Comparison of ENCODE assay signal across 8 cellular contexts in genomic region chr1:109426278-109427170, GRCh38. TPM values are rescaled to one million over a fixed set of nuclear protein-coding genes. Genes with fewer than 3 reads are reported as not detected.
DNase-seq lines count a peak whose midpoint lies in the region; ATAC-seq and TF ChIP-seq lines count a peak whose summit lies in the region.

TSS of gene PSMA5 (minus strand) at chr1:109426448. CDS start at chr1:109426330, 118 bp downstream.

- 0 out of 2 replicates have a peak within 1 kb of the TSS, but pooled peaks have one; percentile 21 for H2AFZ ChIP-seq in GM23338

- H4K20me1 ChIP-seq in DOHH2 (ENCODE audit: control insufficient read depth, insufficient read depth, low read depth, low read length) (peaks cover 3% of the 10 kb centered on the region; the same call in 1 of the 2 replicates), GM23338 (replicated peaks; ENCODE audit: insufficient read depth) (peaks cover 14% of the 10 kb centered on the region)

- peak within 1 kb of the TSS; percentile 95 for H3K4me3 Mint-ChIP-seq in GM23338
- H3K4me3 Mint-ChIP-seq in naive B cell: peak within 1 kb of the TSS; percentile 91 to 100 (median 98)
- peak within 1 kb of the TSS; percentile 89 for H3K4me3 Mint-ChIP-seq in stimulated activated memory B cell treated with anti-CD40 and anti-IgM and Interleukin-4, amounts not matched to agents 10 μg/mL and 1 μg/mL and 100 μg/mL, for 72 hours

- no peaks in the 10 kb centered on the region for H3K9me3 ChIP-seq in DOHH2 (ENCODE audit: control insufficient read depth, insufficient read depth, low read length)

- ATAC-seq in GM23338 (peak; percentile 97), naive B cell (ENCODE audit: low read depth in 2 of 2) (peak; percentile 93)
- ATAC-seq in stimulated activated memory B cell treated with anti-CD40 and anti-IgM and Interleukin-4, amounts not matched to agents 10 μg/mL and 1 μg/mL and 100 μg/mL, for 72 hours: peak; percentile 99

- TF ChIP-seq CTCF in DOHH2 (IDR thresholded peaks at IDR 0.05; ENCODE audit: low read depth, low read length, poor library complexity, severe bottlenecking) (no peak), GM23338 (conservative IDR thresholded peaks at IDR 0.05; ENCODE audit: low read depth in 2 of 2) (no peak)

- peaks cover under 1% of the 10 kb centered on the region; the same call in 1 of the 3 replicates for H3K36me3 Mint-ChIP-seq in GM23338 (ENCODE audit: low read depth)
- H3K36me3 Mint-ChIP-seq in naive B cell: no peaks in the 10 kb centered on the region
- H3K36me3 Mint-ChIP-seq in stimulated activated memory B cell treated with anti-CD40 and anti-IgM and Interleukin-4, amounts not matched to agents 10 μg/mL and 1 μg/mL and 100 μg/mL, for 72 hours: peaks cover 15% of the 10 kb centered on the region

- H3K4me1 Mint-ChIP-seq in GM23338 (peaks cover 17% of the 10 kb centered on the region; the same call in 2 of the 3 replicates), naive B cell (peaks cover 30 to 41% (median 33%) of the 10 kb centered on the region in 3 donors)
- peaks cover 34% of the 10 kb centered on the region for H3K4me1 Mint-ChIP-seq in stimulated activated memory B cell treated with anti-CD40 and anti-IgM and Interleukin-4, amounts not matched to agents 10 μg/mL and 1 μg/mL and 100 μg/mL, for 72 hours

- H3K27me3 Mint-ChIP-seq in GM23338 (ENCODE audit: insufficient read depth, low read depth, poor library complexity): no peaks in the 10 kb centered on the region
- H3K27me3 Mint-ChIP-seq in naive B cell: peaks cover 0 to 3% (median 0%) of the 10 kb centered on the region in 3 donors
- no peaks in the 10 kb centered on the region for H3K27me3 Mint-ChIP-seq in stimulated activated memory B cell treated with anti-CD40 and anti-IgM and Interleukin-4, amounts not matched to agents 10 μg/mL and 1 μg/mL and 100 μg/mL, for 72 hours

- H3K27ac Mint-ChIP-seq in GM23338 (peak within 1 kb of the TSS; percentile 99), naive B cell (peak within 1 kb of the TSS; percentile 92 to 98 (median 97))
- H3K27ac Mint-ChIP-seq in stimulated activated memory B cell treated with anti-CD40 and anti-IgM and Interleukin-4, amounts not matched to agents 10 μg/mL and 1 μg/mL and 100 μg/mL, for 72 hours: peak within 1 kb of the TSS; percentile 91

- H3K9me2 ChIP-seq in DOHH2 (replicated peaks; ENCODE audit: control insufficient read depth, low read length) (no peaks in the 10 kb centered on the region), GM23338 (ENCODE audit: insufficient read depth) (no peaks in the 10 kb centered on the region)

- H3K4me2 ChIP-seq in DOHH2 (ENCODE audit: low read length) (peak within 1 kb of the TSS; percentile 95), GM23338 (peak within 1 kb of the TSS; percentile 84)

- H3K27ac ChIP-seq in DOHH2 (ENCODE audit: low read depth, low read length) (peak within 1 kb of the TSS; percentile 69), GM23338 (ENCODE audit: low read depth) (peak within 1 kb of the TSS; percentile 78; the same call in 1 of the 2 replicates)

- DNase-seq in GM23338 (ENCODE audit: low spot score): peak; percentile 99
- DNase-seq in LHCN-M2 (ENCODE audit: low read depth): peak; percentile 99
- DNase-seq in RPMI8226: peak; percentile 97
- DNase-seq in activated T-helper 1 cell treated with anti-CD3 and anti-CD28 coated beads, Interleukin-2, amount 50 U/mL, for 16 hours (ENCODE audit: low read depth in 1 of 2, low spot score in 1 of 2): peak; percentile 83 to 91
- peak; percentile 99 for DNase-seq in fibroblast of gingiva (ENCODE audit: low read depth)
- DNase-seq in naive B cell: peak; percentile 95

- H3K79me2 ChIP-seq in DOHH2 (ENCODE audit: control insufficient read depth, low read length) (peaks cover 62% of the 10 kb centered on the region), GM23338 (replicated peaks; ENCODE audit: insufficient read depth) (peaks cover 52% of the 10 kb centered on the region)

- H3K27me3 ChIP-seq in DOHH2 (ENCODE audit: control insufficient read depth, low read length): no peaks in the 10 kb centered on the region
- H3K27me3 ChIP-seq in GM23338 (ENCODE audit: insufficient read depth): no peaks in the 10 kb centered on the region

- H3K36me3 ChIP-seq in DOHH2 (ENCODE audit: control insufficient read depth, low read length) (peaks cover 37% of the 10 kb centered on the region), GM23338 (ENCODE audit: insufficient read depth) (no peaks in the 10 kb centered on the region; the same call in 1 of the 2 replicates)

- H3K4me3 ChIP-seq in DOHH2 (ENCODE audit: low read length) (peak within 1 kb of the TSS; percentile 100), GM23338 (peak within 1 kb of the TSS; percentile 75)

- H3F3A ChIP-seq in DOHH2 (ENCODE audit: control insufficient read depth, insufficient read depth) (no peaks in the 10 kb centered on the region), GM23338 (replicated peaks; ENCODE audit: low read depth) (no peaks in the 10 kb centered on the region)

- no peaks in the 10 kb centered on the region for H3K9me3 Mint-ChIP-seq in GM23338
- no peaks in the 10 kb centered on the region for H3K9me3 Mint-ChIP-seq in naive B cell
- no peaks in the 10 kb centered on the region for H3K9me3 Mint-ChIP-seq in stimulated activated memory B cell treated with anti-CD40 and anti-IgM and Interleukin-4, amounts not matched to agents 10 μg/mL and 1 μg/mL and 100 μg/mL, for 72 hours

- H3K4me1 ChIP-seq in DOHH2 (ENCODE audit: control insufficient read depth, low read length): peaks cover 31% of the 10 kb centered on the region
- peaks cover 4% of the 10 kb centered on the region; the same call in 1 of the 2 replicates for H3K4me1 ChIP-seq in GM23338 (ENCODE audit: insufficient read depth)

TF ChIP-seq in GM23338, 12 proteins besides CTCF, POLR2A, EP300 and RAD21 (continues in another document):
- peak; percentile 97 for TF ChIP-seq POLR2AphosphoS5 (IDR thresholded peaks at IDR 0.05; ENCODE audit: low read depth)
- TF ChIP-seq EZH2 (IDR thresholded peaks at IDR 0.05; ENCODE audit: low read depth, unreplicated experiment): no peak
- peak; percentile 48; the same call in 1 of the 2 replicates for TF ChIP-seq ETS1 (IDR thresholded peaks at IDR 0.05)

RNA-seq across cellular contexts. Expression of gene PSMA5, which starts in this region (rescaled TPM):
- 94.2 and 104 TPM in 2 replicates for total RNA-seq in GM23338 (2014; rRNA removed; shearing (Covaris generic))
- 107 and 126 TPM in 2 replicates for polyA plus RNA-seq in GM23338 (2016; fragmentation: Nextera tagmentation; extraction: Ambion mirVana)
- 46.8 and 47.8 TPM in 2 replicates for total RNA-seq in LHCN-M2 (2014; rRNA removed)
- polyA plus RNA-seq in LHCN-M2 (2012): 93.3 TPM
- polyA plus RNA-seq in naive B cell (ENCODE audit: low read depth in 6 of 6): 10 to 100 TPM; 35.5 to 57.3 (median 51.0) TPM

Comparison
In these comparisons a context has a peak if more than half of its experiments do, and no peak if none do; other contexts are left out.
1. Peak in every context shown above with its lines: DNase-seq, ATAC-seq, H3K4me3 ChIP-seq and H3K27ac ChIP-seq.